In genomic region chr2:42150159-42150558, GRCh38 we compare ENCODE assay signal across 24 cellular contexts.
"Had no signal": no experiment of that assay in that cellular context is flagged by ENCODE, and none has a peak within 500 bp of the region (broad histone marks: within the 10 kb centered on the region; RNA-seq: fewer than 3 reads in every experiment).

No MANE protein-coding gene starts in this region.

- DNase-seq: activated B cell treated with CpG ODN at 0.5 μM for 24 hours; activated CD4-positive, alpha-beta T cell treated with anti-CD3 and anti-CD28 coated beads, Interleukin-2, amount 50 U/mL, for 4 hours; activated gamma-delta T cell treated with Interleukin-2 at 50 U/mL for 16 hours; activated naive CD4-positive, alpha-beta T cell treated with anti-CD3 and anti-CD28 coated beads, Interleukin-2, amount 10 ng/mL, durations not matched to agents 7 days and 5 days; activated naive CD8-positive, alpha-beta T cell treated with anti-CD3 and anti-CD28 coated beads for 36 hours; Karpas-422; MM.1S; NCI-H1105 treated with DMSO at 0.1 percent for 48 hours; NCI-H1436 treated with DMSO at 0.1 percent for 48 hours; NCI-H187; NCI-H2081; NCI-H510A treated with DMSO at 0.1 percent for 48 hours; NCI-H69; NK-92 treated with Interleukin-12 subunit alpha and Interleukin-12 subunit beta, amount 100 ng/mL, for 24 hours; OCI-M1; RPMI8226; T-cell; T-helper 2 cell; T1000 had no signal

- ATAC-seq: K562, Panc1, Right ventricle myocardium inferior, T-cell had no signal

- H3K27ac ChIP-seq: SK-N-MC had no signal

- H3K4me1 Mint-ChIP-seq: activated B cell treated with CpG ODN at 0.5 μM for 24 hours had no signal

- H3K9me3 Mint-ChIP-seq: activated B cell treated with CpG ODN at 0.5 μM for 24 hours had no signal

- H3K4me3 Mint-ChIP-seq: activated B cell treated with CpG ODN at 0.5 μM for 24 hours; activated naive CD4-positive, alpha-beta T cell treated with anti-CD3 and anti-CD28 coated beads, Interleukin-2, amount 10 ng/mL, durations not matched to agents 7 days and 5 days; activated naive CD8-positive, alpha-beta T cell treated with anti-CD3 and anti-CD28 coated beads for 36 hours; T-cell had no signal

- H3K27me3 Mint-ChIP-seq: activated B cell treated with CpG ODN at 0.5 μM for 24 hours; activated naive CD4-positive, alpha-beta T cell treated with anti-CD3 and anti-CD28 coated beads, Interleukin-2, amount 10 ng/mL, durations not matched to agents 7 days and 5 days; activated naive CD8-positive, alpha-beta T cell treated with anti-CD3 and anti-CD28 coated beads for 36 hours; T-cell had no signal

- H3K4me3 ChIP-seq: K562, SK-N-MC had no signal

- H3K27ac Mint-ChIP-seq: activated B cell treated with CpG ODN at 0.5 μM for 24 hours; activated naive CD4-positive, alpha-beta T cell treated with anti-CD3 and anti-CD28 coated beads, Interleukin-2, amount 10 ng/mL, durations not matched to agents 7 days and 5 days; activated naive CD8-positive, alpha-beta T cell treated with anti-CD3 and anti-CD28 coated beads for 36 hours; activated T-helper 2 cell treated with anti-CD3 and anti-CD28 coated beads, Interferon-gamma antibody, Interleukin-2, Interleukin-4, amounts not matched to agents 10 μg/mL and 5 μg/mL and 100 μg/mL, durations not matched to agents 14 hours and 24 hours and 36 hours had no signal
